ENCODE assay signal across 1 cellular context in genomic region chr11:62860835-62861563, GRCh38.
TF ChIP-seq lines count a peak whose summit lies in the region.

No MANE protein-coding gene starts in this region.

TF ChIP-seq in HepG2, 621 proteins besides CTCF, POLR2A, EP300 and RAD21 (continues in another document):
- TF ChIP-seq ZBTB3 (CRISPR knock-in tag; IDR thresholded peaks at IDR 0.05; ENCODE audit: borderline replicate concordance, low read depth) = no peak
- TF ChIP-seq, protein P1, sequence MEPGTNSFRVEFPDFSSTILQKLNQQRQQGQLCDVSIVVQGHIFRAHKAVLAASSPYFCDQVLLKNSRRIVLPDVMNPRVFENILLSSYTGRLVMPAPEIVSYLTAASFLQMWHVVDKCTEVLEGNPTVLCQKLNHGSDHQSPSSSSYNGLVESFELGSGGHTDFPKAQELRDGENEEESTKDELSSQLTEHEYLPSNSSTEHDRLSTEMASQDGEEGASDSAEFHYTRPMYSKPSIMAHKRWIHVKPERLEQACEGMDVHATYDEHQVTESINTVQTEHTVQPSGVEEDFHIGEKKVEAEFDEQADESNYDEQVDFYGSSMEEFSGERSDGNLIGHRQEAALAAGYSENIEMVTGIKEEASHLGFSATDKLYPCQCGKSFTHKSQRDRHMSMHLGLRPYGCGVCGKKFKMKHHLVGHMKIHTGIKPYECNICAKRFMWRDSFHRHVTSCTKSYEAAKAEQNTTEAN (CRISPR knock-in tag; conservative IDR thresholded peaks at IDR 0.05) = no peak
- no peak for TF ChIP-seq NFYC (CRISPR knock-in tag; IDR thresholded peaks at IDR 0.05)
- TF ChIP-seq, protein P2, sequence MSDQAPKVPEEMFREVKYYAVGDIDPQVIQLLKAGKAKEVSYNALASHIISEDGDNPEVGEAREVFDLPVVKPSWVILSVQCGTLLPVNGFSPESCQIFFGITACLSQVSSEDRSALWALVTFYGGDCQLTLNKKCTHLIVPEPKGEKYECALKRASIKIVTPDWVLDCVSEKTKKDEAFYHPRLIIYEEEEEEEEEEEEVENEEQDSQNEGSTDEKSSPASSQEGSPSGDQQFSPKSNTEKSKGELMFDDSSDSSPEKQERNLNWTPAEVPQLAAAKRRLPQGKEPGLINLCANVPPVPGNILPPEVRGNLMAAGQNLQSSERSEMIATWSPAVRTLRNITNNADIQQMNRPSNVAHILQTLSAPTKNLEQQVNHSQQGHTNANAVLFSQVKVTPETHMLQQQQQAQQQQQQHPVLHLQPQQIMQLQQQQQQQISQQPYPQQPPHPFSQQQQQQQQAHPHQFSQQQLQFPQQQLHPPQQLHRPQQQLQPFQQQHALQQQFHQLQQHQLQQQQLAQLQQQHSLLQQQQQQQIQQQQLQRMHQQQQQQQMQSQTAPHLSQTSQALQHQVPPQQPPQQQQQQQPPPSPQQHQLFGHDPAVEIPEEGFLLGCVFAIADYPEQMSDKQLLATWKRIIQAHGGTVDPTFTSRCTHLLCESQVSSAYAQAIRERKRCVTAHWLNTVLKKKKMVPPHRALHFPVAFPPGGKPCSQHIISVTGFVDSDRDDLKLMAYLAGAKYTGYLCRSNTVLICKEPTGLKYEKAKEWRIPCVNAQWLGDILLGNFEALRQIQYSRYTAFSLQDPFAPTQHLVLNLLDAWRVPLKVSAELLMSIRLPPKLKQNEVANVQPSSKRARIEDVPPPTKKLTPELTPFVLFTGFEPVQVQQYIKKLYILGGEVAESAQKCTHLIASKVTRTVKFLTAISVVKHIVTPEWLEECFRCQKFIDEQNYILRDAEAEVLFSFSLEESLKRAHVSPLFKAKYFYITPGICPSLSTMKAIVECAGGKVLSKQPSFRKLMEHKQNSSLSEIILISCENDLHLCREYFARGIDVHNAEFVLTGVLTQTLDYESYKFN (CRISPR knock-in tag; conservative IDR thresholded peaks at IDR 0.05) = peak; percentile 42; the same call in 1 of the 2 replicates
- no peak for TF ChIP-seq CBX1 (IDR thresholded peaks at IDR 0.05; ENCODE audit: low read depth)
- TF ChIP-seq HHEX (CRISPR knock-in tag; IDR thresholded peaks at IDR 0.05) = no peak
- TF ChIP-seq HDAC2 (CRISPR knock-in tag; IDR thresholded peaks at IDR 0.05) = 0 out of 2 replicates have a peak, but pooled peaks have one; percentile 9
- TF ChIP-seq, protein P3, sequence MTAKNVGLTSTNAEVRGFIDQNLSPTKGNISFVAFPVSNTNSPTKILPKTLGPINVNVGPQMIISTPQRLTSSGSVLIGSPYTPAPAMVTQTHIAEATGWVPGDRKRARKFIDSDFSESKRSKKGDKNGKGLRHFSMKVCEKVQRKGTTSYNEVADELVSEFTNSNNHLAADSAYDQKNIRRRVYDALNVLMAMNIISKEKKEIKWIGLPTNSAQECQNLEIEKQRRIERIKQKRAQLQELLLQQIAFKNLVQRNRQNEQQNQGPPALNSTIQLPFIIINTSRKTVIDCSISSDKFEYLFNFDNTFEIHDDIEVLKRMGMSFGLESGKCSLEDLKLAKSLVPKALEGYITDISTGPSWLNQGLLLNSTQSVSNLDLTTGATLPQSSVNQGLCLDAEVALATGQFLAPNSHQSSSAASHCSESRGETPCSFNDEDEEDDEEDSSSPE (CRISPR knock-in tag; IDR thresholded peaks at IDR 0.05) = peak; percentile 12; the same call in 1 of the 2 replicates
- TF ChIP-seq EZH2 (conservative IDR thresholded peaks at IDR 0.05; ENCODE audit: low read depth, low read length) = no peak
- TF ChIP-seq HNF4A (CRISPR knock-in tag; IDR thresholded peaks at IDR 0.05) = peak; percentile 47
- TF ChIP-seq, protein P4, sequence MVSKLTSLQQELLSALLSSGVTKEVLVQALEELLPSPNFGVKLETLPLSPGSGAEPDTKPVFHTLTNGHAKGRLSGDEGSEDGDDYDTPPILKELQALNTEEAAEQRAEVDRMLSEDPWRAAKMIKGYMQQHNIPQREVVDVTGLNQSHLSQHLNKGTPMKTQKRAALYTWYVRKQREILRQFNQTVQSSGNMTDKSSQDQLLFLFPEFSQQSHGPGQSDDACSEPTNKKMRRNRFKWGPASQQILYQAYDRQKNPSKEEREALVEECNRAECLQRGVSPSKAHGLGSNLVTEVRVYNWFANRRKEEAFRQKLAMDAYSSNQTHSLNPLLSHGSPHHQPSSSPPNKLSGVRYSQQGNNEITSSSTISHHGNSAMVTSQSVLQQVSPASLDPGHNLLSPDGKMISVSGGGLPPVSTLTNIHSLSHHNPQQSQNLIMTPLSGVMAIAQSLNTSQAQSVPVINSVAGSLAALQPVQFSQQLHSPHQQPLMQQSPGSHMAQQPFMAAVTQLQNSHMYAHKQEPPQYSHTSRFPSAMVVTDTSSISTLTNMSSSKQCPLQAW (CRISPR knock-in tag; IDR thresholded peaks at IDR 0.05) = peak; percentile 5; the same call in 1 of the 2 replicates
- TF ChIP-seq CEBPB (IDR thresholded peaks at IDR 0.05; ENCODE audit: borderline replicate concordance, low read depth, low read length) = peak; percentile 57; the same call in 1 of the 2 replicates
- peak; percentile 72; the same call in 1 of the 2 replicates for TF ChIP-seq ZNF362 (CRISPR knock-in tag; IDR thresholded peaks at IDR 0.05; ENCODE audit: borderline replicate concordance)
- 0 out of 2 replicates have a peak, but pooled peaks have one; percentile 10 for TF ChIP-seq RARA (CRISPR knock-in tag; IDR thresholded peaks at IDR 0.05)
- TF ChIP-seq BORCS8-MEF2B (CRISPR knock-in tag; IDR thresholded peaks at IDR 0.05) = no peak
- TF ChIP-seq SAP130 (CRISPR knock-in tag; IDR thresholded peaks at IDR 0.05; ENCODE audit: low read depth) = peak; percentile 63
- TF ChIP-seq, protein P5, sequence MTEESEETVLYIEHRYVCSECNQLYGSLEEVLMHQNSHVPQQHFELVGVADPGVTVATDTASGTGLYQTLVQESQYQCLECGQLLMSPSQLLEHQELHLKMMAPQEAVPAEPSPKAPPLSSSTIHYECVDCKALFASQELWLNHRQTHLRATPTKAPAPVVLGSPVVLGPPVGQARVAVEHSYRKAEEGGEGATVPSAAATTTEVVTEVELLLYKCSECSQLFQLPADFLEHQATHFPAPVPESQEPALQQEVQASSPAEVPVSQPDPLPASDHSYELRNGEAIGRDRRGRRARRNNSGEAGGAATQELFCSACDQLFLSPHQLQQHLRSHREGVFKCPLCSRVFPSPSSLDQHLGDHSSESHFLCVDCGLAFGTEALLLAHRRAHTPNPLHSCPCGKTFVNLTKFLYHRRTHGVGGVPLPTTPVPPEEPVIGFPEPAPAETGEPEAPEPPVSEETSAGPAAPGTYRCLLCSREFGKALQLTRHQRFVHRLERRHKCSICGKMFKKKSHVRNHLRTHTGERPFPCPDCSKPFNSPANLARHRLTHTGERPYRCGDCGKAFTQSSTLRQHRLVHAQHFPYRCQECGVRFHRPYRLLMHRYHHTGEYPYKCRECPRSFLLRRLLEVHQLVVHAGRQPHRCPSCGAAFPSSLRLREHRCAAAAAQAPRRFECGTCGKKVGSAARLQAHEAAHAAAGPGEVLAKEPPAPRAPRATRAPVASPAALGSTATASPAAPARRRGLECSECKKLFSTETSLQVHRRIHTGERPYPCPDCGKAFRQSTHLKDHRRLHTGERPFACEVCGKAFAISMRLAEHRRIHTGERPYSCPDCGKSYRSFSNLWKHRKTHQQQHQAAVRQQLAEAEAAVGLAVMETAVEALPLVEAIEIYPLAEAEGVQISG (CRISPR knock-in tag; IDR thresholded peaks at IDR 0.05) = peak; percentile 5; the same call in 1 of the 2 replicates
- TF ChIP-seq RXRB (CRISPR knock-in tag; IDR thresholded peaks at IDR 0.05; ENCODE audit: borderline replicate concordance) = 0 out of 2 replicates have a peak, but pooled peaks have one; percentile 11
- TF ChIP-seq PATZ1 (CRISPR knock-in tag; IDR thresholded peaks at IDR 0.05) = peak; percentile 50; the same call in 1 of the 2 replicates
- 0 out of 2 replicates have a peak, but pooled peaks have one; percentile 27 for TF ChIP-seq MIXL1 (CRISPR knock-in tag; IDR thresholded peaks at IDR 0.05)
- no peak for TF ChIP-seq ZNF3 (CRISPR knock-in tag; IDR thresholded peaks at IDR 0.05)
- TF ChIP-seq ZBTB37 (CRISPR knock-in tag; IDR thresholded peaks at IDR 0.05) = no peak
- TF ChIP-seq HNRNPL (IDR thresholded peaks at IDR 0.05; ENCODE audit: low read depth, low read length) = no peak
- TF ChIP-seq, protein P6, sequence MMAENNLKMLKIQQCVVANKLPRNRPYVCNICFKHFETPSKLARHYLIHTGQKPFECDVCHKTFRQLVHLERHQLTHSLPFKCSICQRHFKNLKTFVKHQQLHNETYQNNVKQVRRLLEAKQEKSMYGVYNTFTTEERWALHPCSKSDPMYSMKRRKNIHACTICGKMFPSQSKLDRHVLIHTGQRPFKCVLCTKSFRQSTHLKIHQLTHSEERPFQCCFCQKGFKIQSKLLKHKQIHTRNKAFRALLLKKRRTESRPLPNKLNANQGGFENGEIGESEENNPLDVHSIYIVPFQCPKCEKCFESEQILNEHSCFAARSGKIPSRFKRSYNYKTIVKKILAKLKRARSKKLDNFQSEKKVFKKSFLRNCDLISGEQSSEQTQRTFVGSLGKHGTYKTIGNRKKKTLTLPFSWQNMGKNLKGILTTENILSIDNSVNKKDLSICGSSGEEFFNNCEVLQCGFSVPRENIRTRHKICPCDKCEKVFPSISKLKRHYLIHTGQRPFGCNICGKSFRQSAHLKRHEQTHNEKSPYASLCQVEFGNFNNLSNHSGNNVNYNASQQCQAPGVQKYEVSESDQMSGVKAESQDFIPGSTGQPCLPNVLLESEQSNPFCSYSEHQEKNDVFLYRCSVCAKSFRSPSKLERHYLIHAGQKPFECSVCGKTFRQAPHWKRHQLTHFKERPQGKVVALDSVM (CRISPR knock-in tag; IDR thresholded peaks at IDR 0.05) = peak; percentile 90
- TF ChIP-seq, protein P7, sequence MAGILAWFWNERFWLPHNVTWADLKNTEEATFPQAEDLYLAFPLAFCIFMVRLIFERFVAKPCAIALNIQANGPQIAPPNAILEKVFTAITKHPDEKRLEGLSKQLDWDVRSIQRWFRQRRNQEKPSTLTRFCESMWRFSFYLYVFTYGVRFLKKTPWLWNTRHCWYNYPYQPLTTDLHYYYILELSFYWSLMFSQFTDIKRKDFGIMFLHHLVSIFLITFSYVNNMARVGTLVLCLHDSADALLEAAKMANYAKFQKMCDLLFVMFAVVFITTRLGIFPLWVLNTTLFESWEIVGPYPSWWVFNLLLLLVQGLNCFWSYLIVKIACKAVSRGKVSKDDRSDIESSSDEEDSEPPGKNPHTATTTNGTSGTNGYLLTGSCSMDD (CRISPR knock-in tag; IDR thresholded peaks at IDR 0.05) = no peak
- no peak for TF ChIP-seq NR2F1 (CRISPR knock-in tag; IDR thresholded peaks at IDR 0.05)
- 0 out of 2 replicates have a peak, but pooled peaks have one; percentile 22 for TF ChIP-seq MLXIP (CRISPR knock-in tag; IDR thresholded peaks at IDR 0.05; ENCODE audit: borderline replicate concordance)
- 0 out of 2 replicates have a peak, but pooled peaks have one; percentile 32 for TF ChIP-seq MED1 (CRISPR knock-in tag; IDR thresholded peaks at IDR 0.05)
- TF ChIP-seq ZNF263 (CRISPR knock-in tag; IDR thresholded peaks at IDR 0.05) = peak; percentile 29; the same call in 1 of the 2 replicates
- 0 out of 2 replicates have a peak, but pooled peaks have one; percentile 13 for TF ChIP-seq ZNF629 (CRISPR knock-in tag; conservative IDR thresholded peaks at IDR 0.05)
- TF ChIP-seq FOXA3 (CRISPR knock-in tag; IDR thresholded peaks at IDR 0.05) = peak; percentile 21; the same call in 1 of the 2 replicates
- no peak for TF ChIP-seq ZNF274 (CRISPR knock-in tag; IDR thresholded peaks at IDR 0.05)
- TF ChIP-seq CEBPG (CRISPR knock-in tag; IDR thresholded peaks at IDR 0.05) = peak; percentile 38; the same call in 1 of the 2 replicates
- TF ChIP-seq FOXA1 (IDR thresholded peaks at IDR 0.05) = no peak
- 0 out of 2 replicates have a peak, but pooled peaks have one; percentile 49 for TF ChIP-seq FOXA1 (CRISPR knock-in tag; IDR thresholded peaks at IDR 0.05)
